Comparison of ENCODE assay signal across 9 cellular contexts in genomic region chr20:58623579-58624473, GRCh38. TPM values are rescaled to one million over a fixed set of nuclear protein-coding genes. Genes with fewer than 3 reads are reported as not detected.
DNase-seq lines count a peak whose midpoint lies in the region; ATAC-seq, FAIRE-seq and TF ChIP-seq lines count a peak whose summit lies in the region.
"Had no signal": no experiment of that assay in that cellular context is flagged by ENCODE, and none has a peak within 500 bp of the region (broad histone marks: within the 10 kb centered on the region; RNA-seq: fewer than 3 reads in every experiment).

No MANE protein-coding gene starts in this region.

- no peak overlapping the region for H3K9ac ChIP-seq in HUES48 (ENCODE audit: low read depth, low read length)

- H3K36me3 Mint-ChIP-seq in activated CD8-positive, alpha-beta T cell treated with anti-CD3 and anti-CD28 coated beads for 36 hours (ENCODE audit: low read depth): no peaks in the 10 kb centered on the region
- H3K36me3 Mint-ChIP-seq in activated CD4-positive, alpha-beta T cell treated with anti-CD3 and anti-CD28 coated beads, Interleukin-2, amount 10 ng/mL, durations not matched to agents 7 days and 5 days (ENCODE audit: low read depth): no peaks in the 10 kb centered on the region
- no peaks in the 10 kb centered on the region for H3K36me3 Mint-ChIP-seq in activated naive CD4-positive, alpha-beta T cell treated with anti-CD3 and anti-CD28 coated beads, Interleukin-2, amount 50 U/mL, for 72 hours

- no peaks in the 10 kb centered on the region for H3K36me3 ChIP-seq in HUES48 (ENCODE audit: control insufficient read depth, insufficient read depth, low read length)
- H3K36me3 ChIP-seq: WERI-Rb-1 had no signal

- no peak overlapping the region for H3K27ac Mint-ChIP-seq in activated CD8-positive, alpha-beta T cell treated with anti-CD3 and anti-CD28 coated beads for 36 hours
- H3K27ac Mint-ChIP-seq in activated CD4-positive, alpha-beta T cell treated with anti-CD3 and anti-CD28 coated beads, Interleukin-2, amount 10 ng/mL, durations not matched to agents 7 days and 5 days: no peak overlapping the region
- H3K27ac Mint-ChIP-seq in activated naive CD4-positive, alpha-beta T cell treated with anti-CD3 and anti-CD28 coated beads, Interleukin-2, amount 50 U/mL, for 72 hours: peak overlapping the region in 1 of 2 donors; percentile 2

- H3K9me3 Mint-ChIP-seq in activated CD8-positive, alpha-beta T cell treated with anti-CD3 and anti-CD28 coated beads for 36 hours: no peaks in the 10 kb centered on the region
- H3K9me3 Mint-ChIP-seq in activated CD4-positive, alpha-beta T cell treated with anti-CD3 and anti-CD28 coated beads, Interleukin-2, amount 10 ng/mL, durations not matched to agents 7 days and 5 days: no peaks in the 10 kb centered on the region
- no peaks in the 10 kb centered on the region for H3K9me3 Mint-ChIP-seq in activated naive CD4-positive, alpha-beta T cell treated with anti-CD3 and anti-CD28 coated beads, Interleukin-2, amount 50 U/mL, for 72 hours

- TF ChIP-seq EP300 in A549 (IDR thresholded peaks at IDR 0.05): peak; percentile 35 to 58; a peak in 2 of 5 replicates

- H3K4me3 Mint-ChIP-seq in activated CD8-positive, alpha-beta T cell treated with anti-CD3 and anti-CD28 coated beads for 36 hours: no peak overlapping the region
- H3K4me3 Mint-ChIP-seq in activated CD4-positive, alpha-beta T cell treated with anti-CD3 and anti-CD28 coated beads, Interleukin-2, amount 10 ng/mL, durations not matched to agents 7 days and 5 days: no peak overlapping the region

- 24% methylated on average over 13 of the region's 29 CpGs for WGBS in A549 (ENCODE audit: missing lambda C conversion rate)

- CTCF ChIA-PET in A549 (lab: Yijun Ruan, JAX): interaction anchor here (0.9 kb wide), 1 partner anchor 25 kb away, joined by 3 read pairs; no protein-coding TSS in a partner anchor
- CTCF ChIA-PET in activated CD8-positive, alpha-beta T cell treated with anti-CD3 and anti-CD28 coated beads for 36 hours (lab: Charles Lee): interaction anchor here (0.9 kb wide), 1 partner anchor 9 kb away, joined by 3 read pairs; no protein-coding TSS in a partner anchor
- CTCF ChIA-PET in activated CD4-positive, alpha-beta T cell treated with anti-CD3 and anti-CD28 coated beads, Interleukin-2, amount 10 ng/mL, durations not matched to agents 7 days and 5 days (lab: Charles Lee): no interaction called here

- TF ChIP-seq RAD21 in A549 (conservative IDR thresholded peaks at IDR 0.05 in 1 of 2, IDR thresholded peaks at IDR 0.05 in 1 of 2): peak in 1 of 2 experiments; percentile 26; a peak in 1 of 5 replicates

- H3K4me1 Mint-ChIP-seq in activated CD8-positive, alpha-beta T cell treated with anti-CD3 and anti-CD28 coated beads for 36 hours (ENCODE audit: low read depth): peaks cover 6% of the 10 kb centered on the region
- H3K4me1 Mint-ChIP-seq in activated CD4-positive, alpha-beta T cell treated with anti-CD3 and anti-CD28 coated beads, Interleukin-2, amount 10 ng/mL, durations not matched to agents 7 days and 5 days: peaks cover 2% of the 10 kb centered on the region

- DNase-seq in A549 (ENCODE audit: low read depth in 1 of 2, low spot score in 1 of 2) (peak; percentile 86 to 94), astrocyte of the hippocampus (ENCODE audit: low read depth, low spot score) (peak; percentile 99), islet precursor cell (peak; percentile 97), NCI-H128 (lab: John Stamatoyannopoulos, UW; ENCODE audit: unreplicated experiment) (no peak)
- DNase-seq in activated CD8-positive, alpha-beta T cell treated with anti-CD3 and anti-CD28 coated beads for 36 hours: no peak
- no peak for DNase-seq in activated CD4-positive, alpha-beta T cell treated with anti-CD3 and anti-CD28 coated beads, Interleukin-2, amount 10 ng/mL, durations not matched to agents 7 days and 5 days
- DNase-seq in activated naive CD4-positive, alpha-beta T cell treated with anti-CD3 and anti-CD28 coated beads, Interleukin-2, amount 50 U/mL, for 72 hours (ENCODE audit: low spot score in 2 of 2): no peak
- DNase-seq: WERI-Rb-1 had no signal

- TF ChIP-seq POLR2A in A549 (IDR thresholded peaks at IDR 0.05; ENCODE audit: low read length): no peak

- H3K27ac ChIP-seq in A549 (peak overlapping the region; percentile 95 to 97), HUES48 (ENCODE audit: low read depth, low read length) (peak overlapping the region; percentile 48)
- H3K27ac ChIP-seq: WERI-Rb-1 had no signal

- H3K27me3 Mint-ChIP-seq in activated CD8-positive, alpha-beta T cell treated with anti-CD3 and anti-CD28 coated beads for 36 hours: peaks cover 5% of the 10 kb centered on the region
- H3K27me3 Mint-ChIP-seq in activated CD4-positive, alpha-beta T cell treated with anti-CD3 and anti-CD28 coated beads, Interleukin-2, amount 10 ng/mL, durations not matched to agents 7 days and 5 days: peaks cover 7% of the 10 kb centered on the region

- no peak for TF ChIP-seq CTCF in A549 (IDR thresholded peaks at IDR 0.05)
- TF ChIP-seq CTCF in activated CD8-positive, alpha-beta T cell treated with anti-CD3 and anti-CD28 coated beads for 36 hours (IDR thresholded peaks at IDR 0.05): no peak

- POLR2A ChIA-PET in A549 (lab: Yijun Ruan, JAX): no interaction called here
- POLR2A ChIA-PET in activated CD8-positive, alpha-beta T cell treated with anti-CD3 and anti-CD28 coated beads for 36 hours (lab: Charles Lee): no interaction called here
- POLR2A ChIA-PET in activated CD4-positive, alpha-beta T cell treated with anti-CD3 and anti-CD28 coated beads, Interleukin-2, amount 10 ng/mL, durations not matched to agents 7 days and 5 days (lab: Charles Lee): no interaction called here

- no peaks in the 10 kb centered on the region for H3K9me3 ChIP-seq in A549
- H3K9me3 ChIP-seq in HUES48 (ENCODE audit: control insufficient read depth, insufficient read depth, low read length): peaks cover 13% of the 10 kb centered on the region; the same call in 1 of the 2 replicates

- ATAC-seq in A549: peak; percentile 97 to 99
- ATAC-seq in activated CD8-positive, alpha-beta T cell treated with anti-CD3 and anti-CD28 coated beads for 36 hours: no peak
- ATAC-seq in activated naive CD4-positive, alpha-beta T cell treated with anti-CD3 and anti-CD28 coated beads, Interleukin-2, amount 50 U/mL, for 72 hours: no peak

- H3K4me2 ChIP-seq in A549: peak overlapping the region; percentile 75

- H3K27me3 ChIP-seq in HUES48 (ENCODE audit: control insufficient read depth, insufficient read depth, low read length): no peaks in the 10 kb centered on the region

- no peak for FAIRE-seq in A549 (lab: Jason Lieb, UNC)

- H3K4me3 ChIP-seq in A549 (no peak overlapping the region), HUES48 (ENCODE audit: low read depth, low read length) (no peak overlapping the region)

- intact Hi-C loops in activated CD8-positive, alpha-beta T cell treated with anti-CD3 and anti-CD28 coated beads for 36 hours (cut with micrococcal nuclease): no loop called here

- H3K4me1 ChIP-seq in A549 (peaks cover 19% of the 10 kb centered on the region), HUES48 (ENCODE audit: control insufficient read depth, insufficient read depth, low read length) (peaks cover 9% of the 10 kb centered on the region)

TF ChIP-seq in A549, 52 proteins besides CTCF, POLR2A, EP300 and RAD21 (continues in another document):
- TF ChIP-seq RCOR1 (IDR thresholded peaks at IDR 0.05; ENCODE audit: low read depth, low read length) (no peak), POLR2AphosphoS2 (conservative IDR thresholded peaks at IDR 0.05; ENCODE audit: low read length) (no peak), PBX3 (IDR thresholded peaks at IDR 0.05) (no peak), MAFK (IDR thresholded peaks at IDR 0.05; ENCODE audit: partially characterized antibody) (peak; percentile 65), HOXA7 (CRISPR knock-in tag; IDR thresholded peaks at IDR 0.05) (no peak), RNF2 (IDR thresholded peaks at IDR 0.05; ENCODE audit: borderline replicate concordance, low read depth) (no peak), ZNF302 (CRISPR knock-in tag; IDR thresholded peaks at IDR 0.05) (no peak), EHMT2 (IDR thresholded peaks at IDR 0.05; ENCODE audit: low read depth) (no peak), KDM1A (IDR thresholded peaks at IDR 0.05; ENCODE audit: low read depth) (no peak; the same call in 1 of the 2 replicates), SMC3 (IDR thresholded peaks at IDR 0.05) (no peak)

RNA-seq across cellular contexts. Expression of gene STX16, which starts 27.3 kb away (rescaled TPM):
- 63.0 and 71.6 TPM in 2 replicates for polyA plus RNA-seq in A549 (2011; rRNA removed)
- 33.2 and 35.8 TPM in 2 replicates for polyA plus RNA-seq in A549 (2012; cell fraction: cytosol; rRNA removed)
- 41.9 and 63.5 TPM in 2 replicates for polyA plus RNA-seq in A549 (2012; cell fraction: nucleus; rRNA removed)
- 65.1 to 79.0 TPM (median 68.5 TPM) in 3 replicates for polyA plus RNA-seq in A549 (2017; fragmentation: RNase III; extraction: RNeasy Plus Mini Kit Qiagen cat#74134 plus additional on column Dnase treatment)
- 15.5 and 20.0 TPM in 2 replicates for polyA minus RNA-seq in A549 (2011; rRNA and poly(A)+ RNA removed)
- total RNA-seq in activated CD8-positive, alpha-beta T cell treated with anti-CD3 and anti-CD28 coated beads for 36 hours: 100 to 1,000 TPM; 108 to 109 TPM
- total RNA-seq in activated CD4-positive, alpha-beta T cell treated with anti-CD3 and anti-CD28 coated beads, Interleukin-2, amount 10 ng/mL, durations not matched to agents 7 days and 5 days: 100 to 1,000 TPM; 163 to 173 TPM
- total RNA-seq in activated naive CD4-positive, alpha-beta T cell treated with anti-CD3 and anti-CD28 coated beads, Interleukin-2, amount 50 U/mL, for 72 hours: 100 to 1,000 TPM; 130 to 135 TPM

Comparison
In these comparisons a context has a peak if more than half of its experiments do, and no peak if none do; other contexts are left out.
1. ATAC-seq: peak in A549 (2 of 2); none in activated CD8-positive, alpha-beta T cell treated with anti-CD3 and anti-CD28 coated beads for 36 hours (single experiment) and activated naive CD4-positive, alpha-beta T cell treated with anti-CD3 and anti-CD28 coated beads, Interleukin-2, amount 50 U/mL, for 72 hours (0 of 2).
2. DNase-seq: peak in A549 (2 of 2), astrocyte of the hippocampus (single experiment) and islet precursor cell (single experiment); none in activated CD8-positive, alpha-beta T cell treated with anti-CD3 and anti-CD28 coated beads for 36 hours (single experiment), activated CD4-positive, alpha-beta T cell treated with anti-CD3 and anti-CD28 coated beads, Interleukin-2, amount 10 ng/mL, durations not matched to agents 7 days and 5 days (single experiment), activated naive CD4-positive, alpha-beta T cell treated with anti-CD3 and anti-CD28 coated beads, Interleukin-2, amount 50 U/mL, for 72 hours (0 of 2) and NCI-H128 (single experiment).